8 cellular contexts compared by ENCODE assay signal in genomic region chr19:39038098-39038497, GRCh38. TPM values are rescaled to one million over a fixed set of nuclear protein-coding genes. Genes with fewer than 3 reads are reported as not detected.
A peak's percentile ranks its signal among the peaks of the same experiment; 100 is the strongest.
DNase-seq lines count a peak whose midpoint lies in the region; ATAC-seq, FAIRE-seq and TF ChIP-seq lines count a peak whose summit lies in the region.

No MANE protein-coding gene starts in this region.

- FAIRE-seq in bronchial epithelial cell (lab: Jason Lieb, UNC), result no peak

- H3F3A ChIP-seq in MM.1S (ENCODE audit: insufficient read depth, low read length), result no peaks in the 10 kb centered on the region

- H3K4me2 ChIP-seq in MM.1S (ENCODE audit: low read depth, low read length), result no peak overlapping the region

- H2AFZ ChIP-seq in MM.1S (ENCODE audit: low read length), result no peak overlapping the region

- no peaks in the 10 kb centered on the region for H3K9me2 ChIP-seq in MM.1S (replicated peaks; ENCODE audit: insufficient read depth, low read length)

- TF ChIP-seq CTCF in MM.1S (IDR thresholded peaks at IDR 0.05; ENCODE audit: low read length), result peak; percentile 12; the same call in 1 of the 2 replicates
- TF ChIP-seq CTCF in bronchial epithelial cell (IDR thresholded peaks at IDR 0.05; ENCODE audit: insufficient read depth, low read length, severe bottlenecking), result peak; percentile 54

- no peaks in the 10 kb centered on the region for H3K36me3 ChIP-seq in MM.1S (replicated peaks; ENCODE audit: insufficient read depth, low read length)
- H3K36me3 ChIP-seq in bronchial epithelial cell (ENCODE audit: control insufficient read depth, insufficient read depth, low read length), result no peaks in the 10 kb centered on the region

- H3K4me3 ChIP-seq in MM.1S (ENCODE audit: low read length), result no peak overlapping the region
- peak overlapping the region; percentile 12 for H3K4me3 ChIP-seq in bronchial epithelial cell (ENCODE audit: low read depth, low read length)

- H3K27me3 Mint-ChIP-seq in activated T-cell treated with anti-CD3 and anti-CD28 coated beads, Interleukin-2, amount 50 U/mL, for 24 hours, result peaks cover 17% of the 10 kb centered on the region

- no peak overlapping the region for H3K9ac ChIP-seq in MM.1S (ENCODE audit: low read length)

- peak; percentile 62 for DNase-seq in Daoy (ENCODE audit: low read depth)
- no peak for DNase-seq in MM.1S
- DNase-seq in bronchial epithelial cell (ENCODE audit: low read depth), result peak; percentile 67
- DNase-seq in mucosa of gallbladder (ENCODE audit: low spot score), result peak; percentile 45
- no peak for DNase-seq in effector CD8-positive, alpha-beta T cell (lab: John Stamatoyannopoulos, UW)
- no peak for DNase-seq in activated T-cell treated with anti-CD3 and anti-CD28 coated beads, Interleukin-2, amount 50 U/mL, for 24 hours

- H3K4me1 ChIP-seq in MM.1S (ENCODE audit: low read length), result no peaks in the 10 kb centered on the region

- no peaks in the 10 kb centered on the region for H3K36me3 Mint-ChIP-seq in activated T-cell treated with anti-CD3 and anti-CD28 coated beads, Interleukin-2, amount 50 U/mL, for 24 hours (ENCODE audit: low read depth)

- no peak overlapping the region for H3K4me3 Mint-ChIP-seq in activated T-cell treated with anti-CD3 and anti-CD28 coated beads, Interleukin-2, amount 50 U/mL, for 24 hours

- H3K4me1 Mint-ChIP-seq in activated T-cell treated with anti-CD3 and anti-CD28 coated beads, Interleukin-2, amount 50 U/mL, for 24 hours (ENCODE audit: low read depth), result no peaks in the 10 kb centered on the region

- H3K79me2 ChIP-seq in MM.1S (ENCODE audit: low read length), result no peaks in the 10 kb centered on the region

- H3K27me3 ChIP-seq in MM.1S (replicated peaks; ENCODE audit: insufficient read depth, low read length), result peaks cover 35% of the 10 kb centered on the region
- no peaks in the 10 kb centered on the region for H3K27me3 ChIP-seq in bronchial epithelial cell (ENCODE audit: control insufficient read depth, insufficient read depth, low read length)

- H3K27ac Mint-ChIP-seq in activated T-cell treated with anti-CD3 and anti-CD28 coated beads, Interleukin-2, amount 50 U/mL, for 24 hours, result no peak overlapping the region

- H3K9me3 Mint-ChIP-seq in activated T-cell treated with anti-CD3 and anti-CD28 coated beads, Interleukin-2, amount 50 U/mL, for 24 hours, result peaks cover 3% of the 10 kb centered on the region

- H3K9me3 ChIP-seq in MM.1S (replicated peaks; ENCODE audit: insufficient read depth, low read length), result no peaks in the 10 kb centered on the region

- H3K27ac ChIP-seq in MM.1S (ENCODE audit: low read length), result no peak overlapping the region

- no peaks in the 10 kb centered on the region for H4K20me1 ChIP-seq in MM.1S (ENCODE audit: insufficient read depth, low read length)

- no peak for ATAC-seq in HG02938 (IDR thresholded peaks at IDR 0.05; ENCODE audit: unreplicated experiment)
- no peak for ATAC-seq in GM21515 (IDR thresholded peaks at IDR 0.05; ENCODE audit: unreplicated experiment)

RNA-seq across cellular contexts. Expression of gene FBXO27, which starts 5.7 kb away (rescaled TPM):
- 2.6 and 22.7 TPM in 2 replicates for total RNA-seq in Daoy (2014; rRNA removed; shearing (Covaris generic))
- total RNA-seq in bronchial epithelial cell (5.3 and 5.8 TPM in 2 replicates), mucosa of gallbladder (28.1 TPM)

RNA-seq across cellular contexts. Expression of gene ACP7, which starts 46.1 kb away (rescaled TPM):
- 0.57 TPM in 1 of 2 replicates, not detected in the other for total RNA-seq in Daoy (2014; rRNA removed; shearing (Covaris generic))
- total RNA-seq in bronchial epithelial cell (0.53 and 0.77 TPM in 2 replicates), mucosa of gallbladder (7.3 TPM)

Comparison
In these comparisons a context has a peak if more than half of its experiments do, and no peak if none do; other contexts are left out.
1. DNase-seq: peak in Daoy (single experiment), bronchial epithelial cell (single experiment) and mucosa of gallbladder (single experiment); none in MM.1S (single experiment), effector CD8-positive, alpha-beta T cell (single experiment) and activated T-cell treated with anti-CD3 and anti-CD28 coated beads, Interleukin-2, amount 50 U/mL, for 24 hours (single experiment).